27 cellular contexts compared by ENCODE assay signal in the genomic region with DNA sequence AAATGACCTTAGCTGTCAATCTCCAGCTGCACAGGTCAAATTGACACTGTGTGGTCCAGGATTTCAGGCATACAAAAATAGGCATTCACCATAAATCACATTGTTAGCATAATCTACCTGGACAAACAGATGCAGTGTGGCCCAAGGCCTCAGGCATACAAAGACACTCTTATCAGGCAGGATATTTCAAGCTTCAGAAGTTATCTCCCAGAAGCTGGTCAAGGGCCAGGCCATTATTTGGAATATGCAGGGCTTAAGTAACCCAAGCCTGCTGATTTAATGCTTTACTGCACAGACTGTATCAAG. TPM values are rescaled to one million over a fixed set of nuclear protein-coding genes. Genes with fewer than 3 reads are reported as not detected.
DNase-seq lines count a peak whose midpoint lies in the region; ATAC-seq and TF ChIP-seq lines count a peak whose summit lies in the region.
"Had no signal": no experiment of that assay in that cellular context is flagged by ENCODE, and none has a peak within 500 bp of the region (broad histone marks: within the 10 kb centered on the region; RNA-seq: fewer than 3 reads in every experiment).

No MANE protein-coding gene starts in this region.

- H3K27ac ChIP-seq in SJCRH30: peak overlapping the region; percentile 92
- H3K27ac ChIP-seq: C4-2B, RWPE1 had no signal

- no peaks in the 10 kb centered on the region; the same call in 1 of the 2 replicates for H3K36me3 ChIP-seq in BE2C
- no peaks in the 10 kb centered on the region for H3K36me3 ChIP-seq in Caco-2 (ENCODE audit: control insufficient read depth, insufficient read depth, low read length)
- no peaks in the 10 kb centered on the region for H3K36me3 ChIP-seq in SJCRH30

- CTCF ChIA-PET in Caco-2 (lab: Charles Lee): interaction anchor here (1.1 to 2.3 kb wide), 6 partner anchors 23 to 419 kb away, joined by 3 to 16 read pairs (median 4); no protein-coding TSS in a partner anchor

- peaks cover 10% of the 10 kb centered on the region for H3K4me1 ChIP-seq in BE2C
- H3K4me1 ChIP-seq in Caco-2: peaks cover 21% of the 10 kb centered on the region
- H3K4me1 ChIP-seq in SJCRH30: peaks cover 17% of the 10 kb centered on the region; the same call in 1 of the 2 replicates

- H3K4me3 Mint-ChIP-seq in Caco-2 (ENCODE audit: unreplicated experiment): peak overlapping the region; percentile 35
- H3K4me3 Mint-ChIP-seq: CD8-positive, alpha-beta T cell had no signal

- H3K27me3 ChIP-seq in BE2C: no peaks in the 10 kb centered on the region
- no peaks in the 10 kb centered on the region for H3K27me3 ChIP-seq in Caco-2 (replicated peaks; ENCODE audit: control insufficient read depth, insufficient read depth, low read length)
- H3K27me3 ChIP-seq in SJCRH30: no peaks in the 10 kb centered on the region

- POLR2A ChIA-PET in Caco-2 (lab: Charles Lee): interaction anchor here (0.6 to 1.2 kb wide), 2 partner anchors 22 to 168 kb away, joined by 3 to 5 read pairs; no protein-coding TSS in a partner anchor

- no peak for TF ChIP-seq CTCF in BE2C (IDR thresholded peaks at IDR 0.05; ENCODE audit: low read depth, low read length)
- no peak for TF ChIP-seq CTCF in Caco-2 (IDR thresholded peaks at IDR 0.05; ENCODE audit: insufficient read depth in 1 of 2, low read depth in 1 of 2, low read length in 1 of 2, severe bottlenecking in 1 of 2, unreplicated experiment in 1 of 2)

- H3K4me1 Mint-ChIP-seq in Caco-2 (ENCODE audit: low read depth, unreplicated experiment): peaks cover 28% of the 10 kb centered on the region

- H3K9me3 ChIP-seq in BE2C (no peaks in the 10 kb centered on the region), Caco-2 (peaks cover 16% of the 10 kb centered on the region; the same call in 1 of the 2 replicates), SJCRH30 (replicated peaks) (peaks cover 3% of the 10 kb centered on the region; the same call in 1 of the 2 replicates)

- DNase-seq in BE2C: peak; percentile 47
- DNase-seq in Caco-2: peak; percentile 75 to 81
- peak in 1 of 2 experiments; percentile 72 for DNase-seq in SJCRH30
- peak; percentile 18 for DNase-seq in left kidney (ENCODE audit: low read depth, low spot score)
- no peak for DNase-seq in NCI-H2227 treated with DMSO at 0.1 percent for 48 hours (lab: John Stamatoyannopoulos, UW)
- DNase-seq in activated naive CD4-positive, alpha-beta T cell treated with Interleukin-2 at 50 U/mL for 16 hours: no peak
- no peak for DNase-seq in sciatic nerve (ENCODE audit: low spot score)
- DNase-seq: CD8-positive, alpha-beta T cell; DMS 273 treated with DMSO at 0.1 percent for 48 hours; DMS79 treated with DMSO at 0.1 percent for 48 hours; GF-D8; HCEC 1CT; NCI-H1048; NCI-H1417; NCI-H187; NCI-H2081 treated with DMSO at 0.1 percent for 48 hours; NCI-H2171; NCI-H446; NCI-H524 treated with DMSO at 0.1 percent for 48 hours; NCI-H82; T-helper 1 cell had no signal

- no peak overlapping the region for H3K4me3 ChIP-seq in BE2C (ENCODE audit: low read depth, low read length)
- no peak overlapping the region for H3K4me3 ChIP-seq in Caco-2 (ENCODE audit: low read depth, low read length)
- H3K4me3 ChIP-seq in SJCRH30: no peak overlapping the region

- no TSS peak for BruUV-seq in Caco-2 (replicated peaks; lab: Mats Ljungman, UMichigan)

- intact Hi-C loops in Caco-2 (cut with micrococcal nuclease; ENCODE audit: unreplicated experiment) (loop anchor here (1.0 to 2.0 kb wide), 3 partner anchors 8 to 34 kb away; no protein-coding TSS in a partner anchor), sciatic nerve (cut with DNase I) (no loop called here)

- H3K27ac Mint-ChIP-seq in Caco-2 (ENCODE audit: unreplicated experiment): peak overlapping the region; percentile 64
- H3K27ac Mint-ChIP-seq: CD8-positive, alpha-beta T cell had no signal

- H3K9me3 Mint-ChIP-seq in Caco-2 (ENCODE audit: unreplicated experiment): peaks cover 22% of the 10 kb centered on the region

- H3K27me3 Mint-ChIP-seq in Caco-2 (ENCODE audit: insufficient read depth, unreplicated experiment): no peaks in the 10 kb centered on the region

- no peak for ATAC-seq in sciatic nerve
- ATAC-seq: CD8-positive, alpha-beta T cell; Panc1 had no signal

- H3K36me3 Mint-ChIP-seq in Caco-2 (ENCODE audit: insufficient read depth, unreplicated experiment): no peaks in the 10 kb centered on the region

RNA-seq across cellular contexts. Expression of gene HORMAD2, which starts 25.5 kb away (rescaled TPM):
- not detected for polyA plus RNA-seq in BE2C (2012; ENCODE audit: insufficient read depth, insufficient read length, low read depth)
- total RNA-seq in Caco-2 (2022): 2.4 and 3.1 TPM in 2 replicates
- total RNA-seq in SJCRH30 (2014; rRNA removed; shearing (Covaris generic)): not detected in 2 replicates
- not detected for total RNA-seq in sciatic nerve
- total RNA-seq: A673; CD8-positive, alpha-beta T cell; H1; OCI-LY7 had no signal

Comparison
In these comparisons a context has a peak if more than half of its experiments do, and no peak if none do; other contexts are left out.
1. DNase-seq: peak in BE2C (single experiment), Caco-2 (2 of 2) and left kidney (single experiment); none in NCI-H2227 treated with DMSO at 0.1 percent for 48 hours (single experiment), activated naive CD4-positive, alpha-beta T cell treated with Interleukin-2 at 50 U/mL for 16 hours (single experiment) and sciatic nerve (single experiment).